9 cellular contexts compared by ENCODE assay signal in genomic region chr5:69493235-69493925, GRCh38. TPM values are rescaled to one million over a fixed set of nuclear protein-coding genes. Genes with fewer than 3 reads are reported as not detected.
DNase-seq lines count a peak whose midpoint lies in the region; ATAC-seq and TF ChIP-seq lines count a peak whose summit lies in the region.
"Had no signal": no experiment of that assay in that cellular context is flagged by ENCODE, and none has a peak within 500 bp of the region (broad histone marks: within the 10 kb centered on the region; RNA-seq: fewer than 3 reads in every experiment).

No MANE protein-coding gene starts in this region.

- H3K4me3 ChIP-seq in gastroesophageal sphincter = peak overlapping the region; percentile 19 to 59

- TF ChIP-seq CTCF in gastroesophageal sphincter (IDR thresholded peaks at IDR 0.05) (no peak), osteocyte (IDR thresholded peaks at IDR 0.05) (no peak)

- CTCF ChIA-PET in activated CD8-positive, alpha-beta T cell treated with anti-CD3 and anti-CD28 coated beads, Interleukin-2, amount 10 ng/mL, durations not matched to agents 7 days and 5 days (lab: Charles Lee) = no interaction called here

- no peak overlapping the region for H3K27ac Mint-ChIP-seq in activated CD8-positive, alpha-beta T cell treated with anti-CD3 and anti-CD28 coated beads, Interleukin-2, amount 10 ng/mL, durations not matched to agents 7 days and 5 days
- no peak overlapping the region for H3K27ac Mint-ChIP-seq in osteocyte (ENCODE audit: unreplicated experiment)
- H3K27ac Mint-ChIP-seq: CD4-positive, CD25-positive, alpha-beta regulatory T cell had no signal

- no peak overlapping the region for H3K27ac ChIP-seq in gastroesophageal sphincter

- peak; percentile 36 for DNase-seq in NCI-H1436 (lab: John Stamatoyannopoulos, UW)
- DNase-seq in NCI-H1436 treated with DMSO at 0.1 percent for 48 hours (lab: John Stamatoyannopoulos, UW) = no peak
- peak; percentile 17 for DNase-seq in HPDE6-E6E7 (ENCODE audit: extremely low spot score)
- peak; percentile 23 for DNase-seq in activated CD8-positive, alpha-beta T cell treated with anti-CD3 and anti-CD28 coated beads, Interleukin-2, amount 10 ng/mL, durations not matched to agents 7 days and 5 days
- no peak for DNase-seq in osteocyte (ENCODE audit: extremely low spot score, unreplicated experiment)

- H3K4me1 ChIP-seq in gastroesophageal sphincter = peaks cover 0 to 26% (median 15%) of the 10 kb centered on the region in 3 donors

- peaks cover 57% of the 10 kb centered on the region for H3K27me3 Mint-ChIP-seq in activated CD8-positive, alpha-beta T cell treated with anti-CD3 and anti-CD28 coated beads, Interleukin-2, amount 10 ng/mL, durations not matched to agents 7 days and 5 days (ENCODE audit: low read depth)
- H3K27me3 Mint-ChIP-seq in osteocyte (ENCODE audit: unreplicated experiment) = peaks cover 54% of the 10 kb centered on the region

- H3K27me3 ChIP-seq in gastroesophageal sphincter = peaks cover 78% of the 10 kb centered on the region

- no peak for TF ChIP-seq EP300 in gastroesophageal sphincter (IDR thresholded peaks at IDR 0.05)

- WGBS in gastroesophageal sphincter (ENCODE audit: low coverage in 1 of 2), 2 donors = 0% methylated on average over 3 of the region's 64 CpGs; no CpG with 5 or more reads in 1 of the 2 donors

- POLR2A ChIA-PET in activated CD8-positive, alpha-beta T cell treated with anti-CD3 and anti-CD28 coated beads, Interleukin-2, amount 10 ng/mL, durations not matched to agents 7 days and 5 days (lab: Charles Lee) = no interaction called here

- H3K9me3 ChIP-seq in gastroesophageal sphincter = no peaks in the 10 kb centered on the region

- peak; percentile 55 for ATAC-seq in activated CD8-positive, alpha-beta T cell treated with anti-CD3 and anti-CD28 coated beads, Interleukin-2, amount 10 ng/mL, durations not matched to agents 7 days and 5 days
- ATAC-seq in gastroesophageal sphincter (peak; percentile 30), GM19452 (IDR thresholded peaks at IDR 0.05; ENCODE audit: unreplicated experiment) (no peak), HG02938 (IDR thresholded peaks at IDR 0.05; ENCODE audit: unreplicated experiment) (no peak)

- H3K9me3 Mint-ChIP-seq in activated CD8-positive, alpha-beta T cell treated with anti-CD3 and anti-CD28 coated beads, Interleukin-2, amount 10 ng/mL, durations not matched to agents 7 days and 5 days (ENCODE audit: insufficient read depth) = no peaks in the 10 kb centered on the region
- H3K9me3 Mint-ChIP-seq in osteocyte (ENCODE audit: unreplicated experiment) = no peaks in the 10 kb centered on the region
- H3K9me3 Mint-ChIP-seq: CD4-positive, CD25-positive, alpha-beta regulatory T cell had no signal

- peaks cover 12% of the 10 kb centered on the region for H3K4me1 Mint-ChIP-seq in activated CD8-positive, alpha-beta T cell treated with anti-CD3 and anti-CD28 coated beads, Interleukin-2, amount 10 ng/mL, durations not matched to agents 7 days and 5 days (ENCODE audit: low read depth)
- peaks cover 10% of the 10 kb centered on the region for H3K4me1 Mint-ChIP-seq in osteocyte (ENCODE audit: unreplicated experiment)

- TF ChIP-seq POLR2A in gastroesophageal sphincter (IDR thresholded peaks at IDR 0.05) = no peak

- H3K4me3 Mint-ChIP-seq in activated CD8-positive, alpha-beta T cell treated with anti-CD3 and anti-CD28 coated beads, Interleukin-2, amount 10 ng/mL, durations not matched to agents 7 days and 5 days = peak overlapping the region; percentile 65
- peak overlapping the region; percentile 81 for H3K4me3 Mint-ChIP-seq in osteocyte (ENCODE audit: unreplicated experiment)

- H3K36me3 Mint-ChIP-seq in activated CD8-positive, alpha-beta T cell treated with anti-CD3 and anti-CD28 coated beads, Interleukin-2, amount 10 ng/mL, durations not matched to agents 7 days and 5 days (ENCODE audit: low read depth) = no peaks in the 10 kb centered on the region
- H3K36me3 Mint-ChIP-seq in osteocyte (ENCODE audit: unreplicated experiment) = no peaks in the 10 kb centered on the region
- H3K36me3 Mint-ChIP-seq: CD4-positive, CD25-positive, alpha-beta regulatory T cell had no signal

- no peaks in the 10 kb centered on the region for H3K36me3 ChIP-seq in gastroesophageal sphincter

RNA-seq across cellular contexts. Expression of gene OCLN, which starts 0.8 kb away (rescaled TPM):
- total RNA-seq in activated CD8-positive, alpha-beta T cell treated with anti-CD3 and anti-CD28 coated beads, Interleukin-2, amount 10 ng/mL, durations not matched to agents 7 days and 5 days = 1 to 10 TPM; 1.3 to 2.2 TPM
- total RNA-seq in gastroesophageal sphincter (1 to 10 TPM in 3 of 4 donors, under 1 TPM in 1; 0.81 to 3.6 (median 2.6) TPM), osteocyte (4.4 and 4.5 TPM in 2 replicates)

Comparison
In these comparisons a context has a peak if more than half of its experiments do, and no peak if none do; other contexts are left out.
1. DNase-seq: peak in NCI-H1436 (single experiment), HPDE6-E6E7 (single experiment) and activated CD8-positive, alpha-beta T cell treated with anti-CD3 and anti-CD28 coated beads, Interleukin-2, amount 10 ng/mL, durations not matched to agents 7 days and 5 days (single experiment); none in NCI-H1436 treated with DMSO at 0.1 percent for 48 hours (single experiment) and osteocyte (single experiment).
2. ATAC-seq: peak in activated CD8-positive, alpha-beta T cell treated with anti-CD3 and anti-CD28 coated beads, Interleukin-2, amount 10 ng/mL, durations not matched to agents 7 days and 5 days (single experiment) and gastroesophageal sphincter (single experiment); none in GM19452 (single experiment) and HG02938 (single experiment).